In the genomic region with DNA sequence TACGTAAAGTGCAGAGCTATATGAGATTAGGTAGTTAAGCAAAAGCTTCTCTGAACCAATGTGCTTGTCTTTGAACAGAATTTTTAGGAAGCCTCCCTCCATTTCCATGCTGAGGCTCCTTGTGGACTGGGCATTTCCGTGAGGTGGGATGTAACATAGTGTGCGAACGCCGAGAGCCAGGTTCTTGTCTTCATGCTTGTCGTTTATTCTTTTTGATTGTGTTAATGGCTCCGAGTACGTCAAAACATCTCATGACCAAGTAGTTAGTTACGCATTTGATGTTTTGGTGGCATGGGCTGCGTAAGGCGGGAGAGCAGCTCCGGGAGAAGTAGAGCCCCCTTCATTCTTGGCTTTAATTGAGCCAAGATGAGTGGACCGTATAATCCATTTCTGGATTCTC, we compare ENCODE assay signal across 11 cellular contexts. TPM values are rescaled to one million over a fixed set of nuclear protein-coding genes. Genes with fewer than 3 reads are reported as not detected.
A peak's percentile ranks its signal among the peaks of the same experiment; 100 is the strongest.
DNase-seq lines count a peak whose midpoint lies in the region; ATAC-seq and TF ChIP-seq lines count a peak whose summit lies in the region.
"Had no signal": no experiment of that assay in that cellular context is flagged by ENCODE, and none has a peak within 500 bp of the region (broad histone marks: within the 10 kb centered on the region; RNA-seq: fewer than 3 reads in every experiment).

No MANE protein-coding gene starts in this region.

- POLR2A ChIA-PET in naive thymus-derived CD4-positive, alpha-beta T cell (lab: Charles Lee): no interaction called here

- H3K36me3 Mint-ChIP-seq in activated naive CD4-positive, alpha-beta T cell treated with anti-CD3 and anti-CD28 coated beads, Interleukin-2, amount 50 U/mL, for 24 hours: peaks cover 5% of the 10 kb centered on the region
- H3K36me3 Mint-ChIP-seq in activated naive CD4-positive, alpha-beta T cell treated with anti-CD3 and anti-CD28 coated beads, Interleukin-2, amount 50 U/mL, for 72 hours: peaks cover 0 to 17% of the 10 kb centered on the region in 2 donors
- H3K36me3 Mint-ChIP-seq in naive thymus-derived CD4-positive, alpha-beta T cell: peaks cover 6 to 25% (median 15%) of the 10 kb centered on the region in 5 donors

- H3K9me3 ChIP-seq in duodenal mucosa (ENCODE audit: control insufficient read depth in 1 of 2, low read length in 2 of 2) (no peaks in the 10 kb centered on the region), upper lobe of right lung (no peaks in the 10 kb centered on the region)
- H3K9me3 ChIP-seq in naive thymus-derived CD4-positive, alpha-beta T cell (ENCODE audit: control insufficient read depth in 2 of 3, low read length in 3 of 3): no peaks in the 10 kb centered on the region

- no peak for ATAC-seq in activated naive CD4-positive, alpha-beta T cell treated with anti-CD3 and anti-CD28 coated beads, Interleukin-2, amount 50 U/mL, for 72 hours
- no peak for ATAC-seq in naive thymus-derived CD4-positive, alpha-beta T cell
- ATAC-seq in upper lobe of right lung (no peak), HG03342 (IDR thresholded peaks at IDR 0.05; ENCODE audit: unreplicated experiment) (no peak), GM21717 (IDR thresholded peaks at IDR 0.05; ENCODE audit: unreplicated experiment) (no peak)
- ATAC-seq: GM23338 had no signal

- H3K9ac ChIP-seq in duodenal mucosa (ENCODE audit: low read depth in 1 of 2, low read length in 2 of 2): no peak overlapping the region

- no peak overlapping the region for H3K4me3 Mint-ChIP-seq in activated naive CD4-positive, alpha-beta T cell treated with anti-CD3 and anti-CD28 coated beads, Interleukin-2, amount 50 U/mL, for 24 hours
- H3K4me3 Mint-ChIP-seq in naive thymus-derived CD4-positive, alpha-beta T cell: peak overlapping the region in 7 of 10 donors; percentile 7 to 75 (median 65)
- H3K4me3 Mint-ChIP-seq: GM23338 had no signal

- H3K4me1 ChIP-seq in duodenal mucosa (ENCODE audit: control insufficient read depth in 1 of 2, insufficient read depth in 2 of 2, low read length in 2 of 2) (peaks cover 11 to 28% of the 10 kb centered on the region in 2 donors), upper lobe of right lung (peaks cover 36% of the 10 kb centered on the region)
- peaks cover 44 to 51% of the 10 kb centered on the region in 2 donors for H3K4me1 ChIP-seq in naive thymus-derived CD4-positive, alpha-beta T cell (ENCODE audit: control insufficient read depth in 2 of 2, insufficient read depth in 2 of 2, low read length in 2 of 2)

- H3K27me3 ChIP-seq in duodenal mucosa (ENCODE audit: control insufficient read depth in 1 of 2, insufficient read depth in 2 of 2, low read length in 2 of 2): no peaks in the 10 kb centered on the region
- H3K27me3 ChIP-seq in naive thymus-derived CD4-positive, alpha-beta T cell (ENCODE audit: control insufficient read depth in 2 of 2, insufficient read depth in 2 of 2, low read length in 2 of 2): no peaks in the 10 kb centered on the region
- no peaks in the 10 kb centered on the region for H3K27me3 ChIP-seq in upper lobe of right lung

- H3K36me3 ChIP-seq in duodenal mucosa (ENCODE audit: control insufficient read depth in 1 of 2, insufficient read depth in 2 of 2, low read length in 2 of 2): peaks cover 3 to 29% of the 10 kb centered on the region in 2 donors
- H3K36me3 ChIP-seq in naive thymus-derived CD4-positive, alpha-beta T cell (ENCODE audit: control insufficient read depth in 2 of 3, insufficient read depth in 3 of 3, low read length in 3 of 3): peaks cover 0 to 27% (median 7%) of the 10 kb centered on the region in 3 experiments
- peaks cover 23% of the 10 kb centered on the region for H3K36me3 ChIP-seq in upper lobe of right lung

- no peaks in the 10 kb centered on the region for H3K9me3 Mint-ChIP-seq in activated naive CD4-positive, alpha-beta T cell treated with anti-CD3 and anti-CD28 coated beads, Interleukin-2, amount 50 U/mL, for 24 hours
- no peaks in the 10 kb centered on the region for H3K9me3 Mint-ChIP-seq in activated naive CD4-positive, alpha-beta T cell treated with anti-CD3 and anti-CD28 coated beads, Interleukin-2, amount 50 U/mL, for 72 hours
- H3K9me3 Mint-ChIP-seq in naive thymus-derived CD4-positive, alpha-beta T cell: no peaks in the 10 kb centered on the region
- H3K9me3 Mint-ChIP-seq: GM23338 had no signal

- DNase-seq in activated naive CD4-positive, alpha-beta T cell treated with anti-CD3 and anti-CD28 coated beads, Interleukin-2, amount 50 U/mL, for 72 hours (ENCODE audit: low spot score in 2 of 2): no peak
- DNase-seq in naive thymus-derived CD4-positive, alpha-beta T cell: no peak
- DNase-seq in upper lobe of right lung (no peak), COLO829 (ENCODE audit: low spot score) (no peak)
- DNase-seq: SIG-M5; stimulated activated CD4-positive, alpha-beta T cell treated with anti-CD3 and anti-CD28 coated beads, Interleukin-12 subunit alpha, Interleukin-12 subunit beta, amount 100 ng/mL, for 4 hours had no signal

- peaks cover 69% of the 10 kb centered on the region for H3K4me1 Mint-ChIP-seq in activated naive CD4-positive, alpha-beta T cell treated with anti-CD3 and anti-CD28 coated beads, Interleukin-2, amount 50 U/mL, for 24 hours
- peaks cover 42 to 83% (median 68%) of the 10 kb centered on the region in 7 donors for H3K4me1 Mint-ChIP-seq in naive thymus-derived CD4-positive, alpha-beta T cell

- H3K27ac ChIP-seq in duodenal mucosa (ENCODE audit: low read depth, low read length) (peak overlapping the region; percentile 8), upper lobe of right lung (peak overlapping the region; percentile 59)
- H3K27ac ChIP-seq in naive thymus-derived CD4-positive, alpha-beta T cell (ENCODE audit: low read depth, low read length): peak overlapping the region; percentile 56

- no peak for TF ChIP-seq CTCF in upper lobe of right lung (IDR thresholded peaks at IDR 0.05)

- intact Hi-C loops in naive thymus-derived CD4-positive, alpha-beta T cell (cut with micrococcal nuclease): no loop called here
- intact Hi-C loops in upper lobe of right lung (cut with DNase I): no loop called here

- no peaks in the 10 kb centered on the region for H3K27me3 Mint-ChIP-seq in activated naive CD4-positive, alpha-beta T cell treated with anti-CD3 and anti-CD28 coated beads, Interleukin-2, amount 50 U/mL, for 24 hours
- no peaks in the 10 kb centered on the region for H3K27me3 Mint-ChIP-seq in naive thymus-derived CD4-positive, alpha-beta T cell

- CTCF ChIA-PET in naive thymus-derived CD4-positive, alpha-beta T cell (lab: Charles Lee): interaction anchor here (1.6 to 6.0 kb wide), 2 partner anchors 15 to 56 kb away, joined by 4 to 37 read pairs; no protein-coding TSS in a partner anchor

- no peak overlapping the region for H3K4me3 ChIP-seq in duodenal mucosa (ENCODE audit: low read depth in 1 of 2, low read length in 2 of 2)
- H3K4me3 ChIP-seq in naive thymus-derived CD4-positive, alpha-beta T cell (ENCODE audit: low read length): no peak overlapping the region
- no peak overlapping the region for H3K4me3 ChIP-seq in upper lobe of right lung
- H3K4me3 ChIP-seq: GM23338 had no signal

- H3K27ac Mint-ChIP-seq in activated naive CD4-positive, alpha-beta T cell treated with anti-CD3 and anti-CD28 coated beads, Interleukin-2, amount 50 U/mL, for 24 hours: peak overlapping the region; percentile 4
- peak overlapping the region in 1 of 2 donors; percentile 46 for H3K27ac Mint-ChIP-seq in activated naive CD4-positive, alpha-beta T cell treated with anti-CD3 and anti-CD28 coated beads, Interleukin-2, amount 50 U/mL, for 72 hours
- peak overlapping the region in 8 of 9 donors; percentile 21 to 98 (median 91) for H3K27ac Mint-ChIP-seq in naive thymus-derived CD4-positive, alpha-beta T cell

RNA-seq across cellular contexts. Expression of gene DGKD, which starts 32.9 kb away (rescaled TPM):
- 10 to 100 TPM; 63.2 to 94.8 TPM for total RNA-seq in activated naive CD4-positive, alpha-beta T cell treated with anti-CD3 and anti-CD28 coated beads, Interleukin-2, amount 50 U/mL, for 72 hours
- total RNA-seq in naive thymus-derived CD4-positive, alpha-beta T cell: 100 to 1,000 TPM in 4 of 5 experiments, 10 to 100 TPM in 1; 61.6 to 252 (median 213) TPM
- 10 to 100 TPM; 25.8 to 41.0 TPM for polyA plus RNA-seq in naive thymus-derived CD4-positive, alpha-beta T cell
- total RNA-seq in upper lobe of right lung: 86.7 TPM

Comparison
In these comparisons a context has a peak if more than half of its experiments do, and no peak if none do; other contexts are left out.
1. H3K27ac ChIP-seq: peak in every context shown above with its lines; median percentile 59 in upper lobe of right lung; 56 in naive thymus-derived CD4-positive, alpha-beta T cell; 8 in duodenal mucosa.